ENCODE assay signal across 20 cellular contexts in genomic region chr20:57843941-57844625, GRCh38.
"Had no signal": no experiment of that assay in that cellular context is flagged by ENCODE, and none has a peak within 500 bp of the region (broad histone marks: within the 10 kb centered on the region; RNA-seq: fewer than 3 reads in every experiment).

No MANE protein-coding gene starts in this region.

- H3K4me3 ChIP-seq: colonic mucosa, left lung, lung, ovary, psoas muscle, thoracic aorta, upper lobe of left lung had no signal

- H3K27me3 Mint-ChIP-seq: activated CD4-positive, alpha-beta memory T cell treated with anti-CD3 and anti-CD28 coated beads for 36 hours had no signal

- H3K4me3 Mint-ChIP-seq: activated CD4-positive, alpha-beta memory T cell treated with anti-CD3 and anti-CD28 coated beads for 36 hours; activated naive CD8-positive, alpha-beta T cell treated with anti-CD3 and anti-CD28 coated beads for 36 hours; naive B cell; stimulated activated memory B cell treated with anti-CD40 and anti-IgM and Interleukin-4, amounts not matched to agents 10 μg/mL and 1 μg/mL and 100 μg/mL, for 72 hours had no signal

- H3K27me3 ChIP-seq: colonic mucosa, left lung, ovary, upper lobe of left lung had no signal

- ATAC-seq: left lung; psoas muscle; right cardiac atrium; SK-N-SH treated with all-trans-retinoic acid at 6 μM for 48 hours; stimulated activated memory B cell treated with anti-CD40 and anti-IgM and Interleukin-4, amounts not matched to agents 10 μg/mL and 1 μg/mL and 100 μg/mL, for 72 hours had no signal

- H3K9me3 Mint-ChIP-seq: activated naive CD8-positive, alpha-beta T cell treated with anti-CD3 and anti-CD28 coated beads for 36 hours; activated T-helper 2 cell treated with anti-CD3 and anti-CD28 coated beads, Interferon-gamma antibody, Interleukin-2, Interleukin-4, amounts not matched to agents 10 μg/mL and 5 μg/mL and 100 μg/mL, durations not matched to agents 14 hours and 24 hours and 36 hours; stimulated activated memory B cell treated with anti-CD40 and anti-IgM and Interleukin-4, amounts not matched to agents 10 μg/mL and 1 μg/mL and 100 μg/mL, for 72 hours had no signal

- FAIRE-seq: astrocyte had no signal

- H3K9me3 ChIP-seq: colonic mucosa, left lung, ovary, psoas muscle, thoracic aorta, upper lobe of left lung had no signal

- H3K4me1 ChIP-seq: colonic mucosa, left lung, psoas muscle, upper lobe of left lung had no signal

- H3K27ac ChIP-seq: colonic mucosa, left lung, ovary, psoas muscle, thoracic aorta, upper lobe of left lung had no signal

- H3K36me3 ChIP-seq: colonic mucosa, left lung, ovary, thoracic aorta, upper lobe of left lung had no signal

- H3K36me3 Mint-ChIP-seq: activated CD4-positive, alpha-beta memory T cell treated with anti-CD3 and anti-CD28 coated beads for 36 hours; activated naive CD8-positive, alpha-beta T cell treated with anti-CD3 and anti-CD28 coated beads for 36 hours; naive B cell; stimulated activated memory B cell treated with anti-CD40 and anti-IgM and Interleukin-4, amounts not matched to agents 10 μg/mL and 1 μg/mL and 100 μg/mL, for 72 hours had no signal

- H3K27ac Mint-ChIP-seq: activated CD4-positive, alpha-beta memory T cell treated with anti-CD3 and anti-CD28 coated beads for 36 hours; activated naive CD8-positive, alpha-beta T cell treated with anti-CD3 and anti-CD28 coated beads for 36 hours; activated T-helper 2 cell treated with anti-CD3 and anti-CD28 coated beads, Interferon-gamma antibody, Interleukin-2, Interleukin-4, amounts not matched to agents 10 μg/mL and 5 μg/mL and 100 μg/mL, durations not matched to agents 14 hours and 24 hours and 36 hours; stimulated activated memory B cell treated with anti-CD40 and anti-IgM and Interleukin-4, amounts not matched to agents 10 μg/mL and 1 μg/mL and 100 μg/mL, for 72 hours had no signal

- H3K4me1 Mint-ChIP-seq: naive B cell; stimulated activated memory B cell treated with anti-CD40 and anti-IgM and Interleukin-4, amounts not matched to agents 10 μg/mL and 1 μg/mL and 100 μg/mL, for 72 hours had no signal

- DNase-seq: activated CD4-positive, alpha-beta memory T cell treated with anti-CD3 and anti-CD28 coated beads for 36 hours; activated CD4-positive, alpha-beta T cell treated with anti-CD3 and anti-CD28 coated beads for 48 hours; activated naive CD4-positive, alpha-beta T cell; activated naive CD8-positive, alpha-beta T cell treated with anti-CD3 and anti-CD28 coated beads for 36 hours; activated T-cell treated with anti-CD3 and anti-CD28 coated beads, Interleukin-2, amount 50 U/mL, for 1 hour; colonic mucosa; foreskin fibroblast; left lung; naive B cell; ovary; psoas muscle; right cardiac atrium; stimulated activated CD4-positive, alpha-beta T cell treated with anti-CD3 and anti-CD28 coated beads, Interleukin-1b, Interleukin-23, amount 100 ng/mL, for 48 hours; upper lobe of left lung had no signal
